In genomic region chr2:118148133-118148532, GRCh38 we compare ENCODE assay signal across 14 cellular contexts. TPM values are rescaled to one million over a fixed set of nuclear protein-coding genes. Genes with fewer than 3 reads are reported as not detected.
DNase-seq lines count a peak whose midpoint lies in the region; ATAC-seq, FAIRE-seq and TF ChIP-seq lines count a peak whose summit lies in the region.
"Had no signal": no experiment of that assay in that cellular context is flagged by ENCODE, and none has a peak within 500 bp of the region (broad histone marks: within the 10 kb centered on the region; RNA-seq: fewer than 3 reads in every experiment).

No MANE protein-coding gene starts in this region.

- H3K9ac ChIP-seq in liver (ENCODE audit: low read depth in 1 of 2, low read length in 2 of 2) (no peak overlapping the region), HepG2 (ENCODE audit: insufficient read depth, low read depth, low read length) (no peak overlapping the region)

- no peak overlapping the region for H3K4me2 ChIP-seq in HepG2 (ENCODE audit: low read depth, low read length)

- H3K36me3 ChIP-seq in liver (ENCODE audit: control insufficient read depth in 4 of 4, insufficient read depth in 3 of 4, low read depth in 1 of 4, low read length in 3 of 4) (no peaks in the 10 kb centered on the region), HepG2 (replicated peaks in 1 of 2; ENCODE audit: control insufficient read depth in 1 of 2, insufficient read depth in 2 of 2, low read length in 2 of 2) (no peaks in the 10 kb centered on the region), suprapubic skin (no peaks in the 10 kb centered on the region)

- H3K27ac ChIP-seq in liver (ENCODE audit: low read depth in 1 of 2, low read length in 2 of 2) (peak overlapping the region; percentile 82 to 94), HepG2 (ENCODE audit: extremely low read length, insufficient read depth, low read length) (no peak overlapping the region), suprapubic skin (peak overlapping the region; percentile 42)

- intact Hi-C loops in HepG2 (cut with micrococcal nuclease; ENCODE audit: unreplicated experiment) (no loop called here), Right ventricle myocardium superior (cut with DNase I) (no loop called here)

- no peak for TF ChIP-seq EP300 in HepG2 (IDR thresholded peaks at IDR 0.05; ENCODE audit: low read depth in 2 of 2, low read length in 2 of 2)
- no peak for TF ChIP-seq EP300 in HepG2 (CRISPR knock-in tag; IDR thresholded peaks at IDR 0.05; ENCODE audit: borderline replicate concordance)
- TF ChIP-seq EP300 in suprapubic skin (IDR thresholded peaks at IDR 0.05), result no peak

- H3K9me3 ChIP-seq in liver (ENCODE audit: control insufficient read depth in 4 of 4, low read length in 3 of 4), result no peaks in the 10 kb centered on the region
- no peaks in the 10 kb centered on the region for H3K9me3 ChIP-seq in HepG2 (ENCODE audit: low read length)
- H3K9me3 ChIP-seq in suprapubic skin, result no peaks in the 10 kb centered on the region

- POLR2A ChIA-PET in HepG2 (lab: Yijun Ruan, JAX), result no interaction called here

- TF ChIP-seq CTCF in liver (IDR thresholded peaks at IDR 0.05; ENCODE audit: low read depth, low read length, missing input control), result no peak
- no peak for TF ChIP-seq CTCF in HepG2 (CRISPR knock-in tag; IDR thresholded peaks at IDR 0.05)
- no peak for TF ChIP-seq CTCF in suprapubic skin (IDR thresholded peaks at IDR 0.05)

- H4K20me1 ChIP-seq in HepG2 (ENCODE audit: insufficient read depth, low read length), result no peaks in the 10 kb centered on the region

- TF ChIP-seq POLR2A in HepG2 (IDR thresholded peaks at IDR 0.05; ENCODE audit: insufficient read depth in 1 of 2, low read depth in 2 of 2, low read length in 2 of 2), result no peak
- TF ChIP-seq POLR2A in suprapubic skin (IDR thresholded peaks at IDR 0.05), result no peak

- H2AFZ ChIP-seq in HepG2 (ENCODE audit: low read length), result no peak overlapping the region

- no peak for FAIRE-seq in HepG2 (lab: Jason Lieb, UNC)
- FAIRE-seq: astrocyte had no signal

- H3K4me3 ChIP-seq in liver (ENCODE audit: low read depth in 1 of 3, low read length in 3 of 3) (no peak overlapping the region), HepG2 (replicated peaks in 1 of 3; ENCODE audit: insufficient read depth in 1 of 3, low read depth in 2 of 3, low read length in 3 of 3) (no peak overlapping the region), suprapubic skin (no peak overlapping the region)

- TF ChIP-seq RAD21 in liver (IDR thresholded peaks at IDR 0.05) (no peak), HepG2 (CRISPR knock-in tag; IDR thresholded peaks at IDR 0.05) (no peak)

- no TSS peak for BruUV-seq in HepG2 (replicated peaks; lab: Mats Ljungman, UMichigan)

- CTCF ChIA-PET in HepG2 (lab: Yijun Ruan, JAX; ENCODE audit: low intra/inter-chr PET ratio, low total read pairs), result no interaction called here

- ATAC-seq in HepG2, result no peak
- peak; percentile 90 for ATAC-seq in HG02610 (IDR thresholded peaks at IDR 0.05; ENCODE audit: unreplicated experiment)
- peak; percentile 91 for ATAC-seq in HG03432 (IDR thresholded peaks at IDR 0.05; ENCODE audit: unreplicated experiment)
- ATAC-seq in Right ventricle myocardium superior (ENCODE audit: poor library complexity), result no peak
- ATAC-seq: natural killer cell had no signal

- no peaks in the 10 kb centered on the region for H3K79me2 ChIP-seq in HepG2 (ENCODE audit: insufficient read depth, low read length)

- in situ Hi-C loops in HepG2 (cut with HindIII; ENCODE audit: extremely low pct_ligation_motif_present, low pct_unique_long_range_greater_than_20kb), result no loop called here

- H3K27me3 ChIP-seq in liver (ENCODE audit: control insufficient read depth in 4 of 4, insufficient read depth in 4 of 4, low read length in 3 of 4) (no peaks in the 10 kb centered on the region), HepG2 (ENCODE audit: control insufficient read depth in 1 of 2, insufficient read depth in 2 of 2, low read length in 2 of 2) (no peaks in the 10 kb centered on the region), suprapubic skin (no peaks in the 10 kb centered on the region)

- DNase-seq in HepG2 (ENCODE audit: low spot score) (no peak), suprapubic skin (ENCODE audit: low spot score in 2 of 2) (no peak), NCI-H1436 treated with DMSO at 0.1 percent for 48 hours (lab: John Stamatoyannopoulos, UW) (no peak), Right ventricle myocardium superior (no peak)
- DNase-seq in activated CD4-positive, alpha-beta T cell treated with anti-CD3 and anti-CD28 coated beads, Interleukin-2, amount 50 U/mL, for 48 hours, result no peak
- DNase-seq: activated CD4-positive, alpha-beta T cell treated with anti-CD3 and anti-CD28 coated beads for 48 hours; hypothalamus; natural killer cell; NCI-H2029 treated with DMSO at 0.1 percent for 48 hours; NCI-H748 treated with DMSO at 0.1 percent for 48 hours had no signal

- H3K4me1 ChIP-seq in liver (ENCODE audit: control insufficient read depth in 4 of 4, insufficient read depth in 4 of 4, low read length in 3 of 4), result peaks cover 0 to 31% (median 7%) of the 10 kb centered on the region in 4 donors
- H3K4me1 ChIP-seq in HepG2 (ENCODE audit: insufficient read depth, low read length), result peaks cover 32% of the 10 kb centered on the region
- H3K4me1 ChIP-seq in suprapubic skin, result peaks cover 3% of the 10 kb centered on the region

- 39% methylated on average over 1 of the region's 1 CpG for whole genome bisulfite sequencing in liver
- WGBS in HepG2 (ENCODE audit: low lambda C conversion rate), result 89% methylated on average over 1 of the region's 1 CpG
- 30% methylated on average over 1 of the region's 1 CpG for WGBS in suprapubic skin

TF ChIP-seq in liver, 16 proteins besides CTCF, POLR2A, EP300 and RAD21 (continues in another document):
- TF ChIP-seq ATF3 (IDR thresholded peaks at IDR 0.05), result no peak
- no peak for TF ChIP-seq JUND (IDR thresholded peaks at IDR 0.05)
- TF ChIP-seq TAF1 (conservative IDR thresholded peaks at IDR 0.05), result no peak
- no peak for TF ChIP-seq FOXA2 (IDR thresholded peaks at IDR 0.05)
- TF ChIP-seq GABPA (IDR thresholded peaks at IDR 0.05 in 1 of 2, conservative IDR thresholded peaks at IDR 0.05 in 1 of 2), result no peak
- TF ChIP-seq HNF4A (conservative IDR thresholded peaks at IDR 0.05), result no peak

TF ChIP-seq in HepG2, 621 proteins besides CTCF, POLR2A, EP300 and RAD21 (continues in another document):
- TF ChIP-seq, protein P1, sequence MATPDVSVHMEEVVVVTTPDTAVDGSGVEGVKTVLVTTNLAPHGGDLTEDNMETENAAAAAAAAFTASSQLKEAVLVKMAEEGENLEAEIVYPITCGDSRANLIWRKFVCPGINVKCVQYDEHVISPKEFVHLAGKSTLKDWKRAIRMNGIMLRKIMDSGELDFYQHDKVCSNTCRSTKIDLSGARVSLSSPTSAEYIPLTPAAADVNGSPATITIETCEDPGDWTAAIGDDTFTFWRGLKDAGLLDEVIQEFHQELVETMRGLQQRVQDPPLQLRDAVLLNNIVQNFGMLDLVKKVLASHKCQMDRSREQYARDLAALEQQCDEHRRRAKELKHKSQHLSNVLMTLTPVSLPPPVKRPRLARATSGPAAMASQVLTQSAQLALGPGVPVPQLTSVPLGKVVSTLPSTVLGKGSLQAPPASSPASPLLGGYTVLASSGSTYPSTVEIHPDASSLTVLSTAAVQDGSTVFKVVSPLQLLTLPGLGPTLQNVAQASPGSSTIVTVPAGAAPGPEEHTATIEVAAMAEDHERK (CRISPR knock-in tag; IDR thresholded peaks at IDR 0.05; ENCODE audit: low read depth), result no peak
- TF ChIP-seq ZNF557 (CRISPR knock-in tag; IDR thresholded peaks at IDR 0.05) (no peak), SMAD1 (CRISPR knock-in tag; IDR thresholded peaks at IDR 0.05; ENCODE audit: borderline replicate concordance, low read depth) (no peak), SRSF1 (optimal IDR thresholded peaks at IDR 0.05; ENCODE audit: low read depth, low read length) (no peak), DNMT1 (CRISPR knock-in tag; IDR thresholded peaks at IDR 0.05) (no peak)

RNA-seq across cellular contexts. Expression of gene INSIG2, which starts 59.9 kb away (rescaled TPM):
- total RNA-seq in liver (10 to 100 TPM; 11.3 to 16.6 TPM), HepG2 (2016; rRNA removed; fragmentation: Illumina TruSeq; extraction: Trizol) (54.6 and 73.5 TPM in 2 replicates), suprapubic skin (10 to 100 TPM in 2 of 4 donors, 1 to 10 TPM in 2; 6.9 to 14.9 (median 9.3) TPM), Right ventricle myocardium superior (16.2 TPM)
- polyA plus RNA-seq in liver (10 to 100 TPM; 14.7 to 18.5 TPM), HepG2 (2011; rRNA removed) (316 and 481 TPM in 2 replicates)
- 42.1 and 49.7 TPM in 2 replicates for total RNA-seq in HepG2 (2016; cell fraction: cytosol; rRNA removed; fragmentation: Illumina TruSeq; extraction: Trizol; ENCODE audit: low read depth)
- 62.3 and 69.8 TPM in 2 replicates for total RNA-seq in HepG2 (2016; cell fraction: insoluble cytoplasmic fraction; rRNA removed; fragmentation: Illumina TruSeq; extraction: Trizol)
- total RNA-seq in HepG2 (2016; cell fraction: membrane; rRNA removed; fragmentation: Illumina TruSeq; extraction: Trizol), result 63.4 and 67.9 TPM in 2 replicates
- total RNA-seq in HepG2 (2016; cell fraction: nucleus; rRNA removed; fragmentation: Illumina TruSeq; extraction: Trizol), result 85.3 and 102 TPM in 2 replicates
- 173 and 253 TPM in 2 replicates for polyA plus RNA-seq in HepG2 (2011; cell fraction: cytosol; rRNA removed)
- polyA plus RNA-seq in HepG2 (2011; cell fraction: nucleus; rRNA removed), result 137 and 144 TPM in 2 replicates
- polyA plus RNA-seq in HepG2 (2012), result 326 and 528 TPM in 2 replicates
- 54.6 and 62.8 TPM in 2 replicates for polyA plus RNA-seq in HepG2 (2016; cell fraction: cytosol; fragmentation: Illumina TruSeq; extraction: Trizol; ENCODE audit: low read depth)
- polyA plus RNA-seq in HepG2 (2016; cell fraction: insoluble cytoplasmic fraction; fragmentation: Illumina TruSeq; extraction: Trizol; ENCODE audit: low read depth), result 59.5 and 66.9 TPM in 2 replicates
- 65.7 and 73.3 TPM in 2 replicates for polyA plus RNA-seq in HepG2 (2016; cell fraction: membrane; fragmentation: Illumina TruSeq; extraction: Trizol; ENCODE audit: low read depth)
- polyA plus RNA-seq in HepG2 (2016; cell fraction: nucleus; fragmentation: Illumina TruSeq; extraction: Trizol; ENCODE audit: insufficient read depth, low read depth), result 147 and 181 TPM in 2 replicates
- polyA minus RNA-seq in HepG2 (2011; rRNA and poly(A)+ RNA removed; ENCODE audit: low replicate concordance), result 1.5 and 94.5 TPM in 2 replicates
- polyA minus RNA-seq in HepG2 (2011; cell fraction: cytosol; rRNA and poly(A)+ RNA removed), result 66.4 and 81.9 TPM in 2 replicates
- 257 and 299 TPM in 2 replicates for polyA minus RNA-seq in HepG2 (2011; cell fraction: nucleus; rRNA and poly(A)+ RNA removed)

Comparison
In these comparisons a context has a peak if more than half of its experiments do, and no peak if none do; other contexts are left out.
1. ATAC-seq: peak in HG02610 (single experiment) and HG03432 (single experiment); none in HepG2 (single experiment) and Right ventricle myocardium superior (single experiment).